Comparison of ENCODE assay signal across 8 cellular contexts in the genomic region with DNA sequence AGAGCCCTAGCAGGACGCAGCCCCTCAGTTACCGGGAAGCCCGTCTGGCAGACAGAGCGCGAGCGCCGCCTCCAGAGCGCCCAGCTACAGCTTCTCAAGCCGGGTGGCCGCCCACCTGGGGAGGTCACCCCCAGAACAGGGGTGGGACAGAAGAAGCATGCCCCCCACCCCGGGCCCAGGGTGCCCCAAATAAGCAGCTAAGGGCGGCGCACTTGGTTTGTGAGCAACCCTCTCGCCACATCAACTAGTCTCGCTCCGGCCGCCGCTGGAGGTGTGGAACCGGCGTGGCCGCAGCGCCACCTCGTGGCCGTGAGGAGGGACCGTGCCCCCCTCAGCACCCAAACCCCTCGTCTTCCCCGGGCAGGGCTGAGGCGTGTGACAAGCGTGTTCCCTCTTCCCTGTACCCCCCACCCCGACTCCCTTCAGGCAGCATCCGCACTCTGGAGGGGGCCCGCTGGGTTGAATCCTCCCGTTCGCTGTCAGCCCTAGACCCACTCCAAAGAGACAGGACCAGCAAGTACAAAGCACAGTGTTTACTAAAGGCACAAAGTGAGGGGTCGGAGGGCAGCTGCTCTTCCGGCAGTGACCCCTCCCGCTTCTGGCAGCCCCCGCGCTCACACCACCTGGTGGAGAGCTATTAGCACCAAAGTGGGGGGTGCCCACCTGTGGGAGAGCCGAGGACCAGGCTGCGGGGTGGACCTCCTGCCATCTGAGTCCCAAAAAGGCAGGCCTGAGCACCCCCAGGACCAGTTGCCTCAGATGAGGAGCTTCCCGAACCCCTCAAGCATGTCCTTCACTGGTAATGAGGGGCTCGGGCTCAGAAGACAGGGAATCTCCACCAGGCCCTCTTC. TPM values are rescaled to one million over a fixed set of nuclear protein-coding genes. Genes with fewer than 3 reads are reported as not detected.
DNase-seq lines count a peak whose midpoint lies in the region; ATAC-seq and TF ChIP-seq lines count a peak whose summit lies in the region.

No MANE protein-coding gene starts in this region.

- H2AFZ ChIP-seq in SU-DHL-6 (ENCODE audit: low read depth, low read length, severe bottlenecking) (no peak overlapping the region), trophoblast cell (ENCODE audit: insufficient read depth, low read length, poor library complexity) (peak overlapping the region; percentile 32)

- peaks cover 8% of the 10 kb centered on the region for H3K4me1 Mint-ChIP-seq in CD8-positive, alpha-beta T cell (ENCODE audit: low read depth)
- H3K4me1 Mint-ChIP-seq in activated naive CD8-positive, alpha-beta T cell treated with anti-CD3 and anti-CD28 coated beads, Interleukin-2, amount 10 ng/mL, durations not matched to agents 7 days and 5 days, result peaks cover 9% of the 10 kb centered on the region

- H3K27me3 ChIP-seq in CD8-positive, alpha-beta T cell (ENCODE audit: insufficient read depth, low read length), result no peaks in the 10 kb centered on the region
- H3K27me3 ChIP-seq in SU-DHL-6 (ENCODE audit: low read length) (no peaks in the 10 kb centered on the region), cardiac muscle cell (no peaks in the 10 kb centered on the region), trophoblast cell (ENCODE audit: insufficient read depth, low read length) (no peaks in the 10 kb centered on the region), thyroid gland (no peaks in the 10 kb centered on the region)

- peaks cover 11% of the 10 kb centered on the region for H3K79me1 ChIP-seq in trophoblast cell (ENCODE audit: low read length)

- peak overlapping the region; percentile 64 for H4K8ac ChIP-seq in trophoblast cell (ENCODE audit: low read depth, low read length)

- H2BK120ac ChIP-seq in trophoblast cell (ENCODE audit: insufficient read depth, low read length, poor library complexity), result peak overlapping the region; percentile 36

- H4K20me1 ChIP-seq in SU-DHL-6 (ENCODE audit: low read depth, low read length), result no peaks in the 10 kb centered on the region; the same call in 1 of the 2 replicates

- no peaks in the 10 kb centered on the region for H3K9me3 Mint-ChIP-seq in CD8-positive, alpha-beta T cell
- no peaks in the 10 kb centered on the region for H3K9me3 Mint-ChIP-seq in activated naive CD8-positive, alpha-beta T cell treated with anti-CD3 and anti-CD28 coated beads, Interleukin-2, amount 10 ng/mL, durations not matched to agents 7 days and 5 days

- H4K12ac ChIP-seq in trophoblast cell (ENCODE audit: low read depth, low read length), result no peak overlapping the region

- no peak overlapping the region for H3K4ac ChIP-seq in trophoblast cell (ENCODE audit: low read depth, low read length)

- WGBS in trophoblast cell (ENCODE audit: extremely low coverage, insufficient coverage, insufficient read length), result no CpG with 5 or more reads among the region's 43 CpGs
- WGBS in thyroid gland, 2 donors, result 16 to 24% methylated on average over 12 to 26 of the region's 43 CpGs

- intact Hi-C loops in CD8-positive, alpha-beta T cell (cut with DNase I, micrococcal nuclease), result loop anchor here (1.0 to 10.0 kb wide), 5 partner anchors 80 to 677 kb away; no protein-coding TSS in a partner anchor
- intact Hi-C loops in thyroid gland (cut with DNase I), result loop anchor here (2.0 to 5.0 kb wide), 2 partner anchors 81 to 315 kb away; no protein-coding TSS in a partner anchor

- H3K4me2 ChIP-seq in SU-DHL-6 (ENCODE audit: low read depth, low read length, poor library complexity, severe bottlenecking) (no peak overlapping the region), trophoblast cell (ENCODE audit: low read length) (peak overlapping the region; percentile 63)

- H2BK12ac ChIP-seq in trophoblast cell (ENCODE audit: low read length), result peak overlapping the region; percentile 70

- TF ChIP-seq CTCF in CD8-positive, alpha-beta T cell (IDR thresholded peaks at IDR 0.05), result peak; percentile 76
- TF ChIP-seq CTCF in SU-DHL-6 (IDR thresholded peaks at IDR 0.05; ENCODE audit: insufficient read depth, low read length, poor library complexity, severe bottlenecking) (peak; percentile 94), cardiac muscle cell (IDR thresholded peaks at IDR 0.05; ENCODE audit: low read depth, low read length) (peak; percentile 84), thyroid gland (IDR thresholded peaks at IDR 0.05) (peak; percentile 64 to 94 (median 84))

- CTCF ChIA-PET in CD8-positive, alpha-beta T cell (lab: Charles Lee), result interaction anchor here (0.6 to 5.9 kb wide), 37 partner anchors 9 to 383 kb away, joined by 3 to 90 read pairs (median 4); partner anchors contain the start of gene USP49

- peak overlapping the region; percentile 23 for H2BK5ac ChIP-seq in trophoblast cell (ENCODE audit: low read depth, low read length, poor library complexity)

- H3K4me3 Mint-ChIP-seq in CD8-positive, alpha-beta T cell, result peak overlapping the region; percentile 77
- peak overlapping the region; percentile 78 for H3K4me3 Mint-ChIP-seq in activated naive CD8-positive, alpha-beta T cell treated with anti-CD3 and anti-CD28 coated beads, Interleukin-2, amount 10 ng/mL, durations not matched to agents 7 days and 5 days

- peak; percentile 91 for ATAC-seq in CD8-positive, alpha-beta T cell
- ATAC-seq in GM21367 (IDR thresholded peaks at IDR 0.05; ENCODE audit: unreplicated experiment), result peak; percentile 53
- peak; percentile 91 for ATAC-seq in activated naive CD8-positive, alpha-beta T cell treated with anti-CD3 and anti-CD28 coated beads, Interleukin-2, amount 10 ng/mL, durations not matched to agents 7 days and 5 days (ENCODE audit: low read depth)

- peaks cover 18% of the 10 kb centered on the region for H3F3A ChIP-seq in SU-DHL-6 (ENCODE audit: insufficient read depth)

- no peaks in the 10 kb centered on the region for H3K9me2 ChIP-seq in SU-DHL-6 (replicated peaks; ENCODE audit: insufficient read depth, low read length)

- H3K27ac Mint-ChIP-seq in CD8-positive, alpha-beta T cell, result peak overlapping the region; percentile 76
- H3K27ac Mint-ChIP-seq in activated naive CD8-positive, alpha-beta T cell treated with anti-CD3 and anti-CD28 coated beads, Interleukin-2, amount 10 ng/mL, durations not matched to agents 7 days and 5 days, result peak overlapping the region; percentile 81

- H3K27me3 Mint-ChIP-seq in CD8-positive, alpha-beta T cell (ENCODE audit: low read depth), result peaks cover 2% of the 10 kb centered on the region
- peaks cover 2% of the 10 kb centered on the region for H3K27me3 Mint-ChIP-seq in activated naive CD8-positive, alpha-beta T cell treated with anti-CD3 and anti-CD28 coated beads, Interleukin-2, amount 10 ng/mL, durations not matched to agents 7 days and 5 days

- H3K14ac ChIP-seq in trophoblast cell (ENCODE audit: low read length), result no peak overlapping the region

- peak; percentile 70 to 88 (median 75) for DNase-seq in CD8-positive, alpha-beta T cell
- DNase-seq in Kasumi-1 (lab: John Stamatoyannopoulos, UW) (peak; percentile 76 to 82), cardiac muscle cell (ENCODE audit: low read depth in 1 of 2, low spot score in 1 of 2) (peak; percentile 84 to 87), trophoblast cell (peak; percentile 25 to 79), thyroid gland (peak; percentile 81 to 84)
- peak; percentile 90 for DNase-seq in activated naive CD8-positive, alpha-beta T cell treated with anti-CD3 and anti-CD28 coated beads, Interleukin-2, amount 10 ng/mL, durations not matched to agents 7 days and 5 days

- no peak overlapping the region for H3K23ac ChIP-seq in trophoblast cell (ENCODE audit: low read length)

- peak overlapping the region; percentile 81 for H4K91ac ChIP-seq in trophoblast cell (ENCODE audit: low read depth, low read length)

- POLR2A ChIA-PET in CD8-positive, alpha-beta T cell (lab: Charles Lee), result interaction anchor here (1.1 to 1.4 kb wide), 3 partner anchors 10 to 81 kb away, joined by 3 to 6 read pairs (median 3); no protein-coding TSS in a partner anchor
- POLR2A ChIA-PET in activated naive CD8-positive, alpha-beta T cell treated with anti-CD3 and anti-CD28 coated beads, Interleukin-2, amount 10 ng/mL, durations not matched to agents 7 days and 5 days (lab: Charles Lee), result interaction anchor here (0.9 to 1.3 kb wide), 4 partner anchors 32 to 81 kb away, joined by 4 to 7 read pairs (median 6); no protein-coding TSS in a partner anchor

- no peaks in the 10 kb centered on the region for H3K9me3 ChIP-seq in CD8-positive, alpha-beta T cell (ENCODE audit: low read length)
- no peaks in the 10 kb centered on the region for H3K9me3 ChIP-seq in SU-DHL-6 (ENCODE audit: insufficient read depth, low read length)
- no peaks in the 10 kb centered on the region for H3K9me3 ChIP-seq in cardiac muscle cell (ENCODE audit: low read depth)
- peaks cover 2% of the 10 kb centered on the region for H3K9me3 ChIP-seq in trophoblast cell (ENCODE audit: insufficient read depth, low read depth, low read length)
- no peaks in the 10 kb centered on the region for H3K9me3 ChIP-seq in thyroid gland

- H3K36me3 ChIP-seq in CD8-positive, alpha-beta T cell (ENCODE audit: insufficient read depth, low read length), result peaks cover 5% of the 10 kb centered on the region
- H3K36me3 ChIP-seq in SU-DHL-6 (ENCODE audit: low read length), result no peaks in the 10 kb centered on the region
- H3K36me3 ChIP-seq in cardiac muscle cell, result no peaks in the 10 kb centered on the region
- peaks cover 14 to 16% of the 10 kb centered on the region in 2 experiments for H3K36me3 ChIP-seq in trophoblast cell (ENCODE audit: control insufficient read depth in 1 of 2, insufficient read depth in 2 of 2, low read length in 2 of 2)
- H3K36me3 ChIP-seq in thyroid gland, result peaks cover 16 to 18% of the 10 kb centered on the region in 2 donors

- peaks cover 12% of the 10 kb centered on the region for H3K36me3 Mint-ChIP-seq in CD8-positive, alpha-beta T cell
- H3K36me3 Mint-ChIP-seq in activated naive CD8-positive, alpha-beta T cell treated with anti-CD3 and anti-CD28 coated beads, Interleukin-2, amount 10 ng/mL, durations not matched to agents 7 days and 5 days, result peaks cover 2% of the 10 kb centered on the region

- peak overlapping the region; percentile 48 for H3K27ac ChIP-seq in CD8-positive, alpha-beta T cell (ENCODE audit: low read depth, low read length)
- H3K27ac ChIP-seq in SU-DHL-6 (ENCODE audit: low read depth, low read length) (no peak overlapping the region), cardiac muscle cell (no peak overlapping the region), trophoblast cell (ENCODE audit: low read depth, low read length) (no peak overlapping the region), thyroid gland (no peak overlapping the region)

- H3K18ac ChIP-seq in trophoblast cell (ENCODE audit: low read length), result no peak overlapping the region

- H2AK5ac ChIP-seq in trophoblast cell (ENCODE audit: low read length), result peak overlapping the region; percentile 92

- H3K79me2 ChIP-seq in SU-DHL-6 (ENCODE audit: insufficient read depth, low read length) (no peaks in the 10 kb centered on the region), trophoblast cell (ENCODE audit: control insufficient read depth, insufficient read depth, low read length, poor library complexity) (no peaks in the 10 kb centered on the region)

- H3K9ac ChIP-seq in SU-DHL-6 (ENCODE audit: low read length) (no peak overlapping the region), trophoblast cell (ENCODE audit: low read length) (no peak overlapping the region)

- peak overlapping the region; percentile 35 for H3K4me3 ChIP-seq in CD8-positive, alpha-beta T cell (ENCODE audit: low read depth, low read length)
- H3K4me3 ChIP-seq in SU-DHL-6 (ENCODE audit: insufficient read depth, low read length, poor library complexity, severe bottlenecking) (no peak overlapping the region), cardiac muscle cell (no peak overlapping the region), trophoblast cell (ENCODE audit: low read depth, low read length) (no peak overlapping the region), thyroid gland (replicated peaks in 1 of 3) (peak overlapping the region in 1 of 3 donors; percentile 12)

- TF ChIP-seq POLR2A in thyroid gland (IDR thresholded peaks at IDR 0.05), result no peak

- H3K4me1 ChIP-seq in CD8-positive, alpha-beta T cell (ENCODE audit: insufficient read depth, low read length), result peaks cover 3% of the 10 kb centered on the region
- no peaks in the 10 kb centered on the region for H3K4me1 ChIP-seq in cardiac muscle cell (ENCODE audit: low read depth)
- H3K4me1 ChIP-seq in trophoblast cell (ENCODE audit: control insufficient read depth in 1 of 2, insufficient read depth in 2 of 2, low read length in 2 of 2), result peaks cover 9 to 17% of the 10 kb centered on the region in 2 experiments
- peaks cover 13 to 41% of the 10 kb centered on the region in 2 donors for H3K4me1 ChIP-seq in thyroid gland

RNA-seq across cellular contexts. Expression of gene MDFI, which starts 45.4 kb away (rescaled TPM):
- not detected for total RNA-seq in CD8-positive, alpha-beta T cell
- total RNA-seq in activated naive CD8-positive, alpha-beta T cell treated with anti-CD3 and anti-CD28 coated beads, Interleukin-2, amount 10 ng/mL, durations not matched to agents 7 days and 5 days, result not detected
- 100.0 and 137 TPM in 2 replicates for total RNA-seq in cardiac muscle cell
- polyA plus RNA-seq in cardiac muscle cell, result 27.5 and 27.9 TPM in 2 replicates
- polyA plus RNA-seq in trophoblast cell (2013), result 206 and 208 TPM in 2 replicates
- total RNA-seq in thyroid gland, result 1 to 10 TPM; 2.9 to 9.3 (median 6.5) TPM

RNA-seq across cellular contexts. Expression of gene TFEB, which starts 51.7 kb away (rescaled TPM):
- total RNA-seq in CD8-positive, alpha-beta T cell, result 10 to 100 TPM; 10.2 to 12.7 TPM
- total RNA-seq in activated naive CD8-positive, alpha-beta T cell treated with anti-CD3 and anti-CD28 coated beads, Interleukin-2, amount 10 ng/mL, durations not matched to agents 7 days and 5 days, result 10 to 100 TPM; 17.6 TPM
- total RNA-seq in cardiac muscle cell, result 25.8 and 41.0 TPM in 2 replicates
- 34.0 and 57.8 TPM in 2 replicates for polyA plus RNA-seq in cardiac muscle cell
- polyA plus RNA-seq in trophoblast cell (2013), result 25.4 and 27.9 TPM in 2 replicates
- 10 to 100 TPM; 23.0 to 39.0 (median 34.9) TPM for total RNA-seq in thyroid gland
